In genomic region chr12:6219980-6220379, GRCh38 we compare ENCODE assay signal across 13 cellular contexts. TPM values are rescaled to one million over a fixed set of nuclear protein-coding genes. Genes with fewer than 3 reads are reported as not detected.
DNase-seq lines count a peak whose midpoint lies in the region; ATAC-seq and TF ChIP-seq lines count a peak whose summit lies in the region.
"Had no signal": no experiment of that assay in that cellular context is flagged by ENCODE, and none has a peak within 500 bp of the region (broad histone marks: within the 10 kb centered on the region; RNA-seq: fewer than 3 reads in every experiment).

No MANE protein-coding gene starts in this region.

- no peak overlapping the region for H3K4me3 ChIP-seq in BLaER1 treated with 17β-estradiol and CSF1 and Interleukin-3, amounts not matched to agents 10 nM and 100 nM
- H3K4me3 ChIP-seq in ascending aorta (no peak overlapping the region), right atrium auricular region (no peak overlapping the region), gastrocnemius medialis (no peak overlapping the region), colonic mucosa (no peak overlapping the region)

- peaks cover 21 to 100% (median 46%) of the 10 kb centered on the region in 11 experiments; a peak in 19 of 22 replicates for H4K20me1 ChIP-seq in BLaER1 treated with 17β-estradiol and CSF1 and Interleukin-3, amounts not matched to agents 10 nM and 100 nM

- peaks cover 47 to 93% (median 78%) of the 10 kb centered on the region in 11 experiments for H3K36me3 ChIP-seq in BLaER1 treated with 17β-estradiol and CSF1 and Interleukin-3, amounts not matched to agents 10 nM and 100 nM
- H3K36me3 ChIP-seq in ascending aorta (peaks cover 0 to 7% of the 10 kb centered on the region in 2 donors), right atrium auricular region (peaks cover 4% of the 10 kb centered on the region), gastrocnemius medialis (no peaks in the 10 kb centered on the region), colonic mucosa (no peaks in the 10 kb centered on the region)

- TF ChIP-seq CTCF in ascending aorta (IDR thresholded peaks at IDR 0.05), result no peak
- no peak for TF ChIP-seq CTCF in right atrium auricular region (IDR thresholded peaks at IDR 0.05)
- TF ChIP-seq CTCF in gastrocnemius medialis (IDR thresholded peaks at IDR 0.05 in 4 of 5, conservative IDR thresholded peaks at IDR 0.05 in 1 of 5), result no peak
- TF ChIP-seq CTCF in colonic mucosa (IDR thresholded peaks at IDR 0.05), result no peak

- H3K4me2 ChIP-seq in BLaER1 treated with 17β-estradiol and CSF1 and Interleukin-3, amounts not matched to agents 10 nM and 100 nM, result peak overlapping the region; percentile 86 to 100 (median 99)

- DNase-seq in ascending aorta (ENCODE audit: low spot score in 2 of 2) (no peak), right atrium auricular region (ENCODE audit: low spot score) (no peak), gastrocnemius medialis (no peak), nucleus accumbens (lab: John Stamatoyannopoulos, UW) (no peak), colonic mucosa (no peak)
- DNase-seq in stimulated activated CD4-positive, alpha-beta T cell treated with anti-CD3 and anti-CD28 coated beads, Interleukin-4, amount 100 ng/mL, for 4 hours, result no peak
- DNase-seq: activated T-cell treated with anti-CD3 and anti-CD28 coated beads, Interleukin-2, amount 50 U/mL, for 1 hour; Karpas-422; NCI-H524; stimulated activated CD4-positive, alpha-beta T cell treated with anti-CD3 and anti-CD28 coated beads, Interleukin-2, amount 100 ng/mL, for 24 hours had no signal

- H3K9ac ChIP-seq in BLaER1 treated with 17β-estradiol and CSF1 and Interleukin-3, amounts not matched to agents 10 nM and 100 nM, result peak overlapping the region in 9 of 11 experiments; percentile 4 to 90 (median 53); a peak in 14 of 22 replicates
- H3K9ac ChIP-seq in colonic mucosa (ENCODE audit: low read depth in 2 of 2, low read length in 2 of 2), result no peak overlapping the region

- H3K9me3 ChIP-seq in BLaER1 treated with 17β-estradiol and CSF1 and Interleukin-3, amounts not matched to agents 10 nM and 100 nM (replicated peaks in 1 of 11), result no peaks in the 10 kb centered on the region
- H3K9me3 ChIP-seq in ascending aorta (no peaks in the 10 kb centered on the region), right atrium auricular region (no peaks in the 10 kb centered on the region), gastrocnemius medialis (no peaks in the 10 kb centered on the region), colonic mucosa (no peaks in the 10 kb centered on the region)

- no peaks in the 10 kb centered on the region for H3K27me3 ChIP-seq in BLaER1 treated with 17β-estradiol and CSF1 and Interleukin-3, amounts not matched to agents 10 nM and 100 nM
- no peaks in the 10 kb centered on the region for H3K27me3 ChIP-seq in ascending aorta
- no peaks in the 10 kb centered on the region for H3K27me3 ChIP-seq in right atrium auricular region
- no peaks in the 10 kb centered on the region for H3K27me3 ChIP-seq in gastrocnemius medialis
- H3K27me3 ChIP-seq in colonic mucosa, result no peaks in the 10 kb centered on the region

- intact Hi-C loops in ascending aorta (cut with DNase I), result loop anchor here (5.0 to 10.0 kb wide), 2 partner anchors 315 to 332 kb away; partner anchors contain the start of gene GAPDH
- intact Hi-C loops in gastrocnemius medialis (cut with DNase I; ENCODE audit: low total_unique reads), result no loop called here
- intact Hi-C loops in colonic mucosa (cut with DNase I), result no loop called here

- peaks cover 99 to 100% (median 100%) of the 10 kb centered on the region in 10 experiments for H3K4me1 ChIP-seq in BLaER1 treated with 17β-estradiol and CSF1 and Interleukin-3, amounts not matched to agents 10 nM and 100 nM
- peaks cover 32 to 90% of the 10 kb centered on the region in 2 donors for H3K4me1 ChIP-seq in ascending aorta
- peaks cover 0 to 89% of the 10 kb centered on the region in 2 donors for H3K4me1 ChIP-seq in right atrium auricular region
- peaks cover 29 to 34% of the 10 kb centered on the region in 2 donors for H3K4me1 ChIP-seq in gastrocnemius medialis
- peaks cover 47% of the 10 kb centered on the region for H3K4me1 ChIP-seq in colonic mucosa

- ATAC-seq in gastrocnemius medialis (no peak), HG02870 (IDR thresholded peaks at IDR 0.05; ENCODE audit: unreplicated experiment) (no peak)

- peak overlapping the region in 10 of 11 experiments; percentile 22 to 99 (median 95); a peak in 18 of 22 replicates for H3K27ac ChIP-seq in BLaER1 treated with 17β-estradiol and CSF1 and Interleukin-3, amounts not matched to agents 10 nM and 100 nM
- H3K27ac ChIP-seq in ascending aorta (peak overlapping the region; percentile 93 to 94), right atrium auricular region (peak overlapping the region; percentile 14 to 57), gastrocnemius medialis (peak overlapping the region in 3 of 4 donors; percentile 10 to 52 (median 26)), colonic mucosa (no peak overlapping the region)
- H3K27ac ChIP-seq: HL-60 had no signal

- no peak for TF ChIP-seq POLR2A in gastrocnemius medialis (IDR thresholded peaks at IDR 0.05)

- in situ Hi-C loops in gastrocnemius medialis (cut with MboI; ENCODE audit: low sequenced_read_pairs in 4 of 4), result no loop called here

RNA-seq across cellular contexts. Expression of gene CD9, which starts 19.8 kb away (rescaled TPM):
- 181 TPM for total RNA-seq in ascending aorta
- 100 to 1,000 TPM; 126 to 230 TPM for total RNA-seq in right atrium auricular region
- total RNA-seq in gastrocnemius medialis, result 10 to 100 TPM; 26.7 to 50.6 (median 48.4) TPM
- total RNA-seq in colonic mucosa, result 100 to 1,000 TPM; 589 to 665 TPM

Comparison
In these comparisons a context has a peak if more than half of its experiments do, and no peak if none do; other contexts are left out.
1. H3K9ac ChIP-seq: peak in BLaER1 treated with 17β-estradiol and CSF1 and Interleukin-3, amounts not matched to agents 10 nM and 100 nM (9 of 11); none in colonic mucosa (0 of 2).